Comparison of ENCODE assay signal across 6 cellular contexts in genomic region chr20:9015232-9015983, GRCh38. TPM values are rescaled to one million over a fixed set of nuclear protein-coding genes. Genes with fewer than 3 reads are reported as not detected.
"Had no signal": no experiment of that assay in that cellular context is flagged by ENCODE, and none has a peak within 500 bp of the region (broad histone marks: within the 10 kb centered on the region; RNA-seq: fewer than 3 reads in every experiment).

No MANE protein-coding gene starts in this region.

RNA-seq across cellular contexts. Expression of gene PLCB4, which starts 53.5 kb away (rescaled TPM):
- total RNA-seq: activated CD4-positive, alpha-beta memory T cell treated with anti-CD3 and anti-CD28 coated beads, Interleukin-2, amount 10 ng/mL, durations not matched to agents 7 days and 5 days; activated CD4-positive, alpha-beta T cell treated with anti-CD3 and anti-CD28 coated beads, Interleukin-2, amount 10 ng/mL, durations not matched to agents 24 days and 14 days; activated naive CD4-positive, alpha-beta T cell treated with anti-CD3 and anti-CD28 coated beads for 36 hours; activated naive CD8-positive, alpha-beta T cell treated with anti-CD3 and anti-CD28 coated beads, Interleukin-2, amount 10 ng/mL, durations not matched to agents 7 days and 5 days; activated T-cell treated with anti-CD3 and anti-CD28 coated beads, Interleukin-2, amount 50 U/mL, for 72 hours; T-helper 2 cell treated with Interferon-gamma antibody and Interleukin-4, amounts not matched to agents 100 ng/mL and 5 ng/mL, for 36 hours had no signal
